27 cellular contexts compared by ENCODE assay signal in the genomic region with DNA sequence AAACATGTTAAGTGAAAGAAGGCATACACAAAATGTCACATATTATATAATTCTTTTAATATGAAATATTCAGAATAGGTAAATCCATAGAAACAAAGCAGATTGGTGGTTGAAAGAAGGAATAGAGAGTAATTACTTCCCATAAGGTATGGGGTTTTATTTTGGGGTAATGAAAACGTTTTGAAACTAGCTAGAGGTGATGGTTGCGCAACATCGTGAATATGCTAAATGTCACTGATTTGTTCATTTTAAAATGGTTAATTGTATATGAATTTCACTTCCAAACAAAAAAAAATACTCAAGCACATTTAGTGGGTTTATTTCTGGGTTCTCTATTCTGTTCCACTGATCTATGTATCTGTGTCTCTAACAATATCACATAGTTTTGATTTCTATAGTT. TPM values are rescaled to one million over a fixed set of nuclear protein-coding genes. Genes with fewer than 3 reads are reported as not detected.
DNase-seq lines count a peak whose midpoint lies in the region; ATAC-seq, FAIRE-seq and TF ChIP-seq lines count a peak whose summit lies in the region.
"Had no signal": no experiment of that assay in that cellular context is flagged by ENCODE, and none has a peak within 500 bp of the region (broad histone marks: within the 10 kb centered on the region; RNA-seq: fewer than 3 reads in every experiment).

No MANE protein-coding gene starts in this region.

- H3K14ac ChIP-seq in IMR-90 (replicated peaks; ENCODE audit: low read depth, low read length): no peak overlapping the region

- intact Hi-C loops in IMR-90 (cut with micrococcal nuclease): no loop called here
- intact Hi-C loops in K562 (cut with micrococcal nuclease): no loop called here

- no peak overlapping the region for H2AK9ac ChIP-seq in IMR-90 (replicated peaks; ENCODE audit: low read depth, low read length, poor library complexity)

- H3K9me3 ChIP-seq in A549 (0 out of 3 replicates have a peak, but pooled peaks cover 3% of the 10 kb centered on the region), IMR-90 (ENCODE audit: control insufficient read depth, insufficient read depth, low read length) (no peaks in the 10 kb centered on the region), K562 (replicated peaks; ENCODE audit: control insufficient read depth, insufficient read depth, low read depth, low read length) (no peaks in the 10 kb centered on the region)
- H3K9me3 ChIP-seq: Caco-2 had no signal

- BruUV-seq in IMR-90 (replicated peaks; lab: Mats Ljungman, UMichigan) (no TSS peak), K562 (replicated peaks; lab: Mats Ljungman, UMichigan) (no TSS peak)

- H3K4me2 ChIP-seq in A549 (no peak overlapping the region), IMR-90 (ENCODE audit: low read depth, low read length) (no peak overlapping the region), K562 (ENCODE audit: insufficient read depth, low read length) (no peak overlapping the region)
- H3K4me2 ChIP-seq: BLaER1 treated with 17β-estradiol and CSF1 and Interleukin-3, amounts not matched to agents 10 nM and 100 nM had no signal

- no peak overlapping the region for H2BK15ac ChIP-seq in IMR-90 (ENCODE audit: low read depth, low read length)

- H2AFZ ChIP-seq in IMR-90 (replicated peaks; ENCODE audit: low read length, poor library complexity) (no peak overlapping the region), K562 (ENCODE audit: low read depth, low read length) (no peak overlapping the region)

- H3K4me3 ChIP-seq in A549: no peak overlapping the region
- no peak overlapping the region for H3K4me3 ChIP-seq in IMR-90 (ENCODE audit: insufficient read depth, low read depth, low read length)
- no peak overlapping the region for H3K4me3 ChIP-seq in K562
- H3K4me3 ChIP-seq: BLaER1 treated with 17β-estradiol and CSF1 and Interleukin-3, amounts not matched to agents 10 nM and 100 nM; GM12878 had no signal

- H3K79me1 ChIP-seq in IMR-90 (ENCODE audit: low read depth in 1 of 2, low read length in 2 of 2): no peaks in the 10 kb centered on the region

- POLR2A ChIA-PET in A549 (lab: Yijun Ruan, JAX) (no interaction called here), IMR-90 (lab: Charles Lee; ENCODE audit: unreplicated experiment) (no interaction called here), K562 (lab: Yijun Ruan, JAX) (interaction anchor here (0.6 to 1.5 kb wide), 3 partner anchors 11 to 320 kb away, joined by 3 to 5 read pairs (median 4); no protein-coding TSS in a partner anchor)

- no peaks in the 10 kb centered on the region for H3K36me3 ChIP-seq in IMR-90 (ENCODE audit: control insufficient read depth, insufficient read depth, low read length)
- H3K36me3 ChIP-seq in K562 (ENCODE audit: control insufficient read depth, insufficient read depth, low read length): no peaks in the 10 kb centered on the region
- H3K36me3 ChIP-seq: BLaER1 treated with 17β-estradiol and CSF1 and Interleukin-3, amounts not matched to agents 10 nM and 100 nM had no signal

- H3K4me1 ChIP-seq in A549: no peaks in the 10 kb centered on the region
- H3K4me1 ChIP-seq in IMR-90 (ENCODE audit: control insufficient read depth, insufficient read depth, low read length): no peaks in the 10 kb centered on the region
- no peaks in the 10 kb centered on the region for H3K4me1 ChIP-seq in K562 (replicated peaks in 1 of 2; ENCODE audit: control insufficient read depth in 2 of 2, insufficient read depth in 2 of 2, low read length in 2 of 2)
- H3K4me1 ChIP-seq: BLaER1 treated with 17β-estradiol and CSF1 and Interleukin-3, amounts not matched to agents 10 nM and 100 nM; Caco-2 had no signal

- FAIRE-seq in A549 (lab: Jason Lieb, UNC) (no peak), K562 (lab: Jason Lieb, UNC) (no peak)
- FAIRE-seq: D721Med, GM12878, GM12892, GM19239 had no signal

- no peak for ATAC-seq in A549
- no peak for ATAC-seq in IMR-90 (ENCODE audit: low read depth)
- ATAC-seq in K562: no peak
- ATAC-seq: CD8-positive, alpha-beta T cell; GM12878 had no signal

- H3K4ac ChIP-seq in IMR-90 (ENCODE audit: low read depth, low read length): no peak overlapping the region

- CTCF ChIA-PET in A549 (lab: Yijun Ruan, JAX): interaction anchor here (1.1 to 1.2 kb wide), 2 partner anchors 13 to 200 kb away, joined by 3 read pairs; no protein-coding TSS in a partner anchor
- CTCF ChIA-PET in IMR-90 (lab: Yijun Ruan, JAX): no interaction called here
- CTCF ChIA-PET in K562 (lab: Yijun Ruan, JAX; ENCODE audit: low intra/inter-chr PET ratio): no interaction called here

- H4K20me1 ChIP-seq in IMR-90 (ENCODE audit: insufficient read depth, low read length) (no peaks in the 10 kb centered on the region), K562 (replicated peaks; ENCODE audit: control insufficient read depth, insufficient read depth, low read length) (no peaks in the 10 kb centered on the region)
- H4K20me1 ChIP-seq: BLaER1 treated with 17β-estradiol and CSF1 and Interleukin-3, amounts not matched to agents 10 nM and 100 nM had no signal

- TF ChIP-seq POLR2A in A549 (IDR thresholded peaks at IDR 0.05; ENCODE audit: low read length) (no peak), IMR-90 (IDR thresholded peaks at IDR 0.05; ENCODE audit: low read depth, low read length) (no peak), K562 (conservative IDR thresholded peaks at IDR 0.05) (no peak)

- DNase-seq in A549 (ENCODE audit: low read depth in 1 of 2, low spot score in 1 of 2) (no peak), IMR-90 (no peak), K562 (ENCODE audit: extremely low read depth in 1 of 4, low spot score in 3 of 4) (no peak), DMS 273 (lab: John Stamatoyannopoulos, UW; ENCODE audit: unreplicated experiment) (no peak), NCI-H345 (lab: John Stamatoyannopoulos, UW) (no peak), GM13976 (ENCODE audit: low spot score) (no peak)
- DNase-seq: 8988T; AML-193; Caco-2; Calu3; CD4-positive, alpha-beta T cell; CD8-positive, alpha-beta T cell; DMS 273 treated with DMSO at 0.1 percent for 48 hours; DMS153; DMS53; DMS79; DND-41; EL; GDM1 had no signal

- H3K18ac ChIP-seq in IMR-90 (ENCODE audit: low read depth, low read length): no peak overlapping the region

- WGBS in A549 (ENCODE audit: missing lambda C conversion rate): 39% methylated on average over 3 of the region's 3 CpGs
- no CpG with 5 or more reads among the region's 3 CpGs for WGBS in IMR-90 (ENCODE audit: extremely low coverage in 2 of 2, insufficient read length in 1 of 2), 2 experiments
- 16% methylated on average over 3 of the region's 3 CpGs for WGBS in K562 (ENCODE audit: insufficient coverage, low coverage, missing lambda C conversion rate)

- no peak overlapping the region for H2BK20ac ChIP-seq in IMR-90 (ENCODE audit: low read depth, low read length)

- H3K9me1 ChIP-seq in IMR-90 (ENCODE audit: insufficient read depth, low read length) (no peaks in the 10 kb centered on the region), K562 (ENCODE audit: control insufficient read depth, insufficient read depth, low read length) (no peaks in the 10 kb centered on the region)

- no peak overlapping the region for H4K8ac ChIP-seq in IMR-90 (ENCODE audit: low read depth in 2 of 2, low read length in 2 of 2)

- TF ChIP-seq EP300 in A549 (IDR thresholded peaks at IDR 0.05) (no peak), K562 (IDR thresholded peaks at IDR 0.05; ENCODE audit: low read length) (no peak)

- in situ Hi-C loops in IMR-90 (cut with MboI; ENCODE audit: low sequenced_read_pairs): no loop called here
- in situ Hi-C loops in K562 (cut with MboI): no loop called here
- in situ Hi-C loops in GM13976 (cut with MboI; ENCODE audit: low sequenced_read_pairs, unreplicated experiment): no loop called here

- no peak overlapping the region for H2BK120ac ChIP-seq in IMR-90 (ENCODE audit: low read depth, low read length)

- no peak overlapping the region for H4K91ac ChIP-seq in IMR-90 (ENCODE audit: insufficient read depth, low read depth, low read length)

- TF ChIP-seq CTCF in A549 (IDR thresholded peaks at IDR 0.05) (no peak), IMR-90 (conservative IDR thresholded peaks at IDR 0.05; ENCODE audit: low read depth, low read length) (no peak), K562 (IDR thresholded peaks at IDR 0.05 in 2 of 3, conservative IDR thresholded peaks at IDR 0.05 in 1 of 3; ENCODE audit: insufficient read depth in 2 of 3, low read depth in 1 of 3, low read length in 3 of 3) (no peak), GM13976 (IDR thresholded peaks at IDR 0.05; ENCODE audit: borderline replicate concordance, control extremely low read depth, extremely low read depth, insufficient read depth, missing control alignments) (no peak)

- H3K9ac ChIP-seq in IMR-90 (ENCODE audit: low read depth, low read length) (no peak overlapping the region), K562 (ENCODE audit: insufficient read depth in 1 of 2, low read depth in 2 of 2, low read length in 2 of 2) (no peak overlapping the region)
- H3K9ac ChIP-seq: BLaER1 treated with 17β-estradiol and CSF1 and Interleukin-3, amounts not matched to agents 10 nM and 100 nM had no signal

- H2BK5ac ChIP-seq in IMR-90 (ENCODE audit: low read depth, low read length, poor library complexity, severe bottlenecking): no peak overlapping the region

- no peak overlapping the region for H2AK5ac ChIP-seq in IMR-90 (ENCODE audit: low read depth, low read length)

- no peak overlapping the region for H3K23ac ChIP-seq in IMR-90 (ENCODE audit: low read depth, low read length)

- dilution Hi-C loops in IMR-90 (cut with HindIII; ENCODE audit: low sequenced_read_pairs, unreplicated experiment): no loop called here

- H4K5ac ChIP-seq in IMR-90 (ENCODE audit: low read depth, low read length): no peak overlapping the region

- TF ChIP-seq RAD21 in A549 (conservative IDR thresholded peaks at IDR 0.05 in 1 of 2, IDR thresholded peaks at IDR 0.05 in 1 of 2): no peak
- no peak for TF ChIP-seq RAD21 in IMR-90 (IDR thresholded peaks at IDR 0.05; ENCODE audit: low read length)
- TF ChIP-seq RAD21 in K562 (CRISPR knock-in tag; conservative IDR thresholded peaks at IDR 0.05 in 1 of 2, IDR thresholded peaks at IDR 0.05 in 1 of 2): no peak

- no peaks in the 10 kb centered on the region for H3K79me2 ChIP-seq in K562 (ENCODE audit: control insufficient read depth, insufficient read depth, low read length)

- no peak overlapping the region for H3K27ac ChIP-seq in A549
- H3K27ac ChIP-seq in IMR-90 (ENCODE audit: insufficient read depth, low read length): no peak overlapping the region
- H3K27ac ChIP-seq in K562 (ENCODE audit: extremely low read depth, low read depth, low read length): no peak overlapping the region
- H3K27ac ChIP-seq: BLaER1 treated with 17β-estradiol and CSF1 and Interleukin-3, amounts not matched to agents 10 nM and 100 nM; C4-2B had no signal

- no peak overlapping the region for H3K56ac ChIP-seq in IMR-90 (ENCODE audit: extremely low read depth, insufficient read depth, low read length)

- H3K27me3 ChIP-seq in IMR-90 (ENCODE audit: control insufficient read depth, insufficient read depth, low read length) (no peaks in the 10 kb centered on the region), K562 (ENCODE audit: control insufficient read depth in 2 of 2, insufficient read depth in 2 of 2, low read length in 2 of 2) (no peaks in the 10 kb centered on the region)
- H3K27me3 ChIP-seq: BLaER1 treated with 17β-estradiol and CSF1 and Interleukin-3, amounts not matched to agents 10 nM and 100 nM had no signal

RNA-seq across cellular contexts. Expression of gene FSTL4, which starts 12.0 kb away (rescaled TPM):
- polyA plus RNA-seq in A549 (2011; rRNA removed) (1.8 and 2.8 TPM in 2 replicates), A549 (2017; fragmentation: RNase III; extraction: RNeasy Plus Mini Kit Qiagen cat#74134 plus additional on column Dnase treatment) (0.90 to 1.6 TPM (median 0.92 TPM) in 3 replicates), IMR-90 (2012; rRNA removed) (not detected in 2 replicates), K562 (2011; rRNA removed) (0.18 TPM in 1 of 2 replicates, not detected in the other), K562 (2014; fragmentation: Illumina TruSeq; extraction: Trizol) (0.10 and 0.14 TPM in 2 replicates), K562 (2014; fragmentation: Nextera tagmentation; extraction: Ambion mirVana) (under 1 TPM in 1 of 2 experiments, not detected in 1; 0.10 TPM), K562 (2014; rRNA removed) (0.08 and 0.11 TPM in 2 replicates)
- 0.66 and 0.97 TPM in 2 replicates for polyA plus RNA-seq in A549 (2012; cell fraction: cytosol; rRNA removed)
- 1.5 and 1.7 TPM in 2 replicates for polyA plus RNA-seq in A549 (2012; cell fraction: nucleus; rRNA removed)
- polyA minus RNA-seq in A549 (2011; rRNA and poly(A)+ RNA removed): 3.2 and 5.2 TPM in 2 replicates
- total RNA-seq in IMR-90 (2012; rRNA removed) (0.18 TPM in 1 of 2 replicates, not detected in the other), K562 (2014; rRNA removed) (not detected in 2 replicates), K562 (2014; rRNA removed; fragmentation: Illumina TruSeq; extraction: Trizol) (not detected in 2 replicates), K562 (2015; rRNA removed; fragmentation: Illumina TruSeq; extraction: Trizol) (not detected in 2 replicates), K562 (2021) (not detected in 2 replicates)
- polyA plus RNA-seq in IMR-90 (2012; cell fraction: cytosol; rRNA removed): 0.01 and 0.04 TPM in 2 replicates
- 0.03 TPM in 2 replicates for polyA plus RNA-seq in IMR-90 (2012; cell fraction: nucleus; rRNA removed; ENCODE audit: low replicate concordance)
- 0.79 TPM in 1 of 2 replicates, not detected in the other for total RNA-seq in K562 (2011; cell fraction: chromatin; rRNA removed; ENCODE audit: low replicate concordance)
- total RNA-seq in K562 (2011; cell fraction: nucleolus; rRNA removed): 0.92 and 1.2 TPM in 2 replicates
- 0.66 TPM in 1 of 2 replicates, not detected in the other for total RNA-seq in K562 (2011; cell fraction: nucleoplasm; rRNA removed)
- polyA plus RNA-seq in K562 (2011; cell fraction: cytosol; rRNA removed): 0.04 TPM in 1 of 2 replicates, not detected in the other
- 0.06 and 0.71 TPM in 2 replicates for polyA plus RNA-seq in K562 (2011; cell fraction: nucleus; rRNA removed)
- 0.20 and 0.37 TPM in 2 replicates for polyA plus RNA-seq in K562 (2012)
- polyA minus RNA-seq in K562 (2011; rRNA and poly(A)+ RNA removed): 0.21 TPM in 1 of 2 replicates, not detected in the other
- polyA minus RNA-seq in K562 (2011; cell fraction: cytosol; rRNA and poly(A)+ RNA removed): not detected in 2 replicates
- polyA minus RNA-seq in K562 (2011; cell fraction: nucleus; rRNA and poly(A)+ RNA removed): 1.2 TPM in 1 of 2 replicates, not detected in the other
- total RNA-seq: Calu3; CD4-positive, alpha-beta T cell; G401 had no signal
- polyA plus RNA-seq: BJ had no signal

Comparison
In these comparisons a context has a peak if more than half of its experiments do, and no peak if none do; other contexts are left out.
1. Of the 35 proteins assayed by ChIP-seq in both K562 and A549: peak only in K562: none; only in A549: none; in both: CEBPB; in neither: 34.